34 cellular contexts compared by ENCODE assay signal in the genomic region with DNA sequence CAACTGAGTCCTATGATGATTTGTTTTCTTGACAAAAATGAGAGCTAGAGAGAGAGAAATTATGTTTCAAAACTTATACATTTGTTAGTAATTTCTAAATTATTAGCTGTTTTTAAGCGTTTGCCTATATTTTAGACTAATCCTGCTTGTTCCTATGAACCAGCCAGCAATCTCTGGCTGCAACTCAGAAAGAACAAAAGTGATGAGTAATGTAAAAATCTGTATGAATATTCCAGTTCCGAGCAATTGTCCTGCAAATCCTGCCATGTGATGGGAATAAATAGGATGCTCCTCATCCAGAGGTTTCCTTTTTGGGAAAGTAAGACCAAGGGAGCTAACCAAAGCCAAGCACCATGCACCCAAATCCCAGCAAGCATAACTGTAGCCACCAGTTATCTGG.
DNase-seq lines count a peak whose midpoint lies in the region; ATAC-seq, FAIRE-seq and TF ChIP-seq lines count a peak whose summit lies in the region.
"Had no signal": no experiment of that assay in that cellular context is flagged by ENCODE, and none has a peak within 500 bp of the region (broad histone marks: within the 10 kb centered on the region; RNA-seq: fewer than 3 reads in every experiment).

No MANE protein-coding gene starts in this region.

- H2AK9ac ChIP-seq in IMR-90 (replicated peaks; ENCODE audit: low read depth, low read length, poor library complexity), result no peak overlapping the region

- POLR2A ChIA-PET in HepG2 (lab: Yijun Ruan, JAX) (no interaction called here), A549 (lab: Yijun Ruan, JAX) (no interaction called here), IMR-90 (lab: Charles Lee; ENCODE audit: unreplicated experiment) (no interaction called here)

- TF ChIP-seq CTCF in HepG2 (CRISPR knock-in tag; IDR thresholded peaks at IDR 0.05), result no peak
- TF ChIP-seq CTCF in right lobe of liver (IDR thresholded peaks at IDR 0.05), result no peak
- no peak for TF ChIP-seq CTCF in A549 (IDR thresholded peaks at IDR 0.05)
- TF ChIP-seq CTCF in IMR-90 (conservative IDR thresholded peaks at IDR 0.05; ENCODE audit: low read depth, low read length), result no peak

- H3K27me3 Mint-ChIP-seq in effector memory CD8-positive, alpha-beta T cell, result no peaks in the 10 kb centered on the region
- H3K27me3 Mint-ChIP-seq: B cell; CD4-positive, alpha-beta memory T cell; CD4-positive, alpha-beta T cell; CD4-positive, CD25-positive, alpha-beta regulatory T cell; CD8-positive, alpha-beta memory T cell had no signal

- no peak overlapping the region for H2AFZ ChIP-seq in HepG2 (ENCODE audit: low read length)
- no peak overlapping the region for H2AFZ ChIP-seq in IMR-90 (replicated peaks; ENCODE audit: low read length, poor library complexity)

- BruUV-seq in HepG2 (replicated peaks; lab: Mats Ljungman, UMichigan), result no TSS peak
- no TSS peak for BruUV-seq in IMR-90 (replicated peaks; lab: Mats Ljungman, UMichigan)

- no peak overlapping the region for H4K91ac ChIP-seq in IMR-90 (ENCODE audit: insufficient read depth, low read depth, low read length)

- H3K23ac ChIP-seq in IMR-90 (ENCODE audit: low read depth, low read length), result no peak overlapping the region

- in situ Hi-C loops in HepG2 (cut with HindIII; ENCODE audit: extremely low pct_ligation_motif_present, low pct_unique_long_range_greater_than_20kb) (no loop called here), IMR-90 (cut with MboI; ENCODE audit: low sequenced_read_pairs) (no loop called here)

- H3K9me3 ChIP-seq in HepG2 (ENCODE audit: low read length) (no peaks in the 10 kb centered on the region), right lobe of liver (no peaks in the 10 kb centered on the region), A549 (no peaks in the 10 kb centered on the region), IMR-90 (ENCODE audit: control insufficient read depth, insufficient read depth, low read length) (no peaks in the 10 kb centered on the region)
- H3K9me3 ChIP-seq: BE2C, Caco-2 had no signal

- H3K36me3 Mint-ChIP-seq in effector memory CD8-positive, alpha-beta T cell (ENCODE audit: insufficient read depth), result no peaks in the 10 kb centered on the region
- H3K36me3 Mint-ChIP-seq: CD14-positive monocyte; CD4-positive, alpha-beta memory T cell; CD4-positive, CD25-positive, alpha-beta regulatory T cell; CD8-positive, alpha-beta memory T cell; CD8-positive, alpha-beta T cell had no signal

- no peaks in the 10 kb centered on the region; the same call in 1 of the 2 replicates for H4K20me1 ChIP-seq in HepG2 (ENCODE audit: insufficient read depth, low read length)
- H4K20me1 ChIP-seq in IMR-90 (ENCODE audit: insufficient read depth, low read length), result no peaks in the 10 kb centered on the region
- H4K20me1 ChIP-seq: BLaER1; BLaER1 treated with 17β-estradiol and CSF1 and Interleukin-3, amounts not matched to agents 10 nM and 100 nM had no signal

- peaks cover 4% of the 10 kb centered on the region; the same call in 1 of the 2 replicates for H3K4me1 ChIP-seq in HepG2 (ENCODE audit: insufficient read depth, low read length)
- H3K4me1 ChIP-seq in right lobe of liver, result no peaks in the 10 kb centered on the region
- no peaks in the 10 kb centered on the region for H3K4me1 ChIP-seq in A549
- no peaks in the 10 kb centered on the region for H3K4me1 ChIP-seq in IMR-90 (ENCODE audit: control insufficient read depth, insufficient read depth, low read length)
- H3K4me1 ChIP-seq: BE2C; BLaER1; BLaER1 treated with 17β-estradiol and CSF1 and Interleukin-3, amounts not matched to agents 10 nM and 100 nM; Caco-2 had no signal

- peaks cover 26% of the 10 kb centered on the region for H3K79me2 ChIP-seq in HepG2 (ENCODE audit: insufficient read depth, low read length)

- H3K4me3 ChIP-seq in HepG2 (replicated peaks in 1 of 3; ENCODE audit: insufficient read depth in 1 of 3, low read depth in 2 of 3, low read length in 3 of 3) (no peak overlapping the region), right lobe of liver (no peak overlapping the region), A549 (no peak overlapping the region), IMR-90 (ENCODE audit: insufficient read depth, low read depth, low read length) (no peak overlapping the region)
- H3K4me3 ChIP-seq: BLaER1; BLaER1 treated with 17β-estradiol and CSF1 and Interleukin-3, amounts not matched to agents 10 nM and 100 nM had no signal

- H3K27me3 ChIP-seq in HepG2 (ENCODE audit: control insufficient read depth in 1 of 2, insufficient read depth in 2 of 2, low read length in 2 of 2), result no peaks in the 10 kb centered on the region
- no peaks in the 10 kb centered on the region for H3K27me3 ChIP-seq in right lobe of liver
- H3K27me3 ChIP-seq in IMR-90 (ENCODE audit: control insufficient read depth, insufficient read depth, low read length), result no peaks in the 10 kb centered on the region
- H3K27me3 ChIP-seq: BE2C; BLaER1; BLaER1 treated with 17β-estradiol and CSF1 and Interleukin-3, amounts not matched to agents 10 nM and 100 nM had no signal

- no peak overlapping the region for H2AK5ac ChIP-seq in IMR-90 (ENCODE audit: low read depth, low read length)

- H3K27ac Mint-ChIP-seq in effector memory CD8-positive, alpha-beta T cell, result no peak overlapping the region
- H3K27ac Mint-ChIP-seq: B cell; CD14-positive monocyte; CD4-positive, alpha-beta memory T cell; CD4-positive, alpha-beta T cell; CD4-positive, CD25-positive, alpha-beta regulatory T cell; CD8-positive, alpha-beta memory T cell; CD8-positive, alpha-beta T cell had no signal

- H3K79me1 ChIP-seq in IMR-90 (ENCODE audit: low read depth in 1 of 2, low read length in 2 of 2), result no peaks in the 10 kb centered on the region

- H3K9me3 Mint-ChIP-seq in effector memory CD8-positive, alpha-beta T cell, result peaks cover 0 to 6% of the 10 kb centered on the region in 2 donors
- H3K9me3 Mint-ChIP-seq: CD4-positive, alpha-beta T cell; CD8-positive, alpha-beta T cell had no signal

- no peak overlapping the region for H3K27ac ChIP-seq in HepG2 (ENCODE audit: extremely low read length, insufficient read depth, low read length)
- no peak overlapping the region for H3K27ac ChIP-seq in right lobe of liver
- H3K27ac ChIP-seq in A549, result no peak overlapping the region
- H3K27ac ChIP-seq in IMR-90 (ENCODE audit: insufficient read depth, low read length), result no peak overlapping the region
- H3K27ac ChIP-seq: 22Rv1; BLaER1; BLaER1 treated with 17β-estradiol and CSF1 and Interleukin-3, amounts not matched to agents 10 nM and 100 nM; C4-2B had no signal

- CTCF ChIA-PET in HepG2 (lab: Yijun Ruan, JAX; ENCODE audit: low intra/inter-chr PET ratio, low total read pairs), result no interaction called here
- CTCF ChIA-PET in A549 (lab: Yijun Ruan, JAX), result no interaction called here
- CTCF ChIA-PET in IMR-90 (lab: Yijun Ruan, JAX), result no interaction called here

- TF ChIP-seq POLR2A in HepG2 (IDR thresholded peaks at IDR 0.05; ENCODE audit: insufficient read depth in 1 of 2, low read depth in 2 of 2, low read length in 2 of 2) (no peak), right lobe of liver (IDR thresholded peaks at IDR 0.05) (no peak), A549 (IDR thresholded peaks at IDR 0.05; ENCODE audit: low read length) (no peak), IMR-90 (IDR thresholded peaks at IDR 0.05; ENCODE audit: low read depth, low read length) (no peak)

- H2BK15ac ChIP-seq in IMR-90 (ENCODE audit: low read depth, low read length), result no peak overlapping the region

- H3K9me1 ChIP-seq in IMR-90 (ENCODE audit: insufficient read depth, low read length), result no peaks in the 10 kb centered on the region

- H3K4ac ChIP-seq in IMR-90 (ENCODE audit: low read depth, low read length), result no peak overlapping the region

- intact Hi-C loops in HepG2 (cut with micrococcal nuclease; ENCODE audit: unreplicated experiment), result loop anchor here (5.0 kb wide), 3 partner anchors 77 to 217 kb away; no protein-coding TSS in a partner anchor
- intact Hi-C loops in right lobe of liver (cut with DNase I), result no loop called here
- intact Hi-C loops in IMR-90 (cut with micrococcal nuclease), result no loop called here

- no peak overlapping the region for H2BK20ac ChIP-seq in IMR-90 (ENCODE audit: low read depth, low read length)

- dilution Hi-C loops in IMR-90 (cut with HindIII; ENCODE audit: low sequenced_read_pairs, unreplicated experiment), result no loop called here

- DNase-seq in HepG2 (ENCODE audit: low spot score) (no peak), right lobe of liver (no peak), A549 (ENCODE audit: low read depth in 1 of 2, low spot score in 1 of 2) (no peak), IMR-90 (no peak)
- DNase-seq in effector memory CD8-positive, alpha-beta T cell, result no peak
- DNase-seq: 8988T; ACHN; AML-193; BE2C; C1 segment of cervical spinal cord; Caco-2; Calu3; CD4-positive, alpha-beta memory T cell; CD4-positive, alpha-beta T cell; CD4-positive, CD25-positive, alpha-beta regulatory T cell; CD8-positive, alpha-beta memory T cell; CD8-positive, alpha-beta T cell; COR-L47; DMS 273 treated with DMSO at 0.1 percent for 48 hours; DMS153; DMS53; DMS79; DMS79 treated with DMSO at 0.1 percent for 48 hours; DND-41; EL had no signal

- TF ChIP-seq RAD21 in HepG2 (CRISPR knock-in tag; IDR thresholded peaks at IDR 0.05) (no peak), A549 (conservative IDR thresholded peaks at IDR 0.05 in 1 of 2, IDR thresholded peaks at IDR 0.05 in 1 of 2) (no peak), IMR-90 (IDR thresholded peaks at IDR 0.05; ENCODE audit: low read length) (no peak)

- no peak overlapping the region for H2BK5ac ChIP-seq in IMR-90 (ENCODE audit: low read depth, low read length, poor library complexity, severe bottlenecking)

- no peak for FAIRE-seq in HepG2 (lab: Jason Lieb, UNC)
- no peak for FAIRE-seq in A549 (lab: Jason Lieb, UNC)
- FAIRE-seq: A204.1, D721Med had no signal

- no peak overlapping the region for H3K56ac ChIP-seq in IMR-90 (ENCODE audit: extremely low read depth, insufficient read depth, low read length)

- no peak overlapping the region for H3K18ac ChIP-seq in IMR-90 (ENCODE audit: low read depth, low read length)

- H3K9ac ChIP-seq in HepG2 (ENCODE audit: insufficient read depth, low read depth, low read length), result no peak overlapping the region
- H3K9ac ChIP-seq in IMR-90 (ENCODE audit: low read depth, low read length), result no peak overlapping the region
- H3K9ac ChIP-seq: BLaER1; BLaER1 treated with 17β-estradiol and CSF1 and Interleukin-3, amounts not matched to agents 10 nM and 100 nM had no signal

- no peak overlapping the region for H4K5ac ChIP-seq in IMR-90 (ENCODE audit: low read depth, low read length)

- no peak overlapping the region for H3K14ac ChIP-seq in IMR-90 (replicated peaks; ENCODE audit: low read depth, low read length)

- no peak for TF ChIP-seq EP300 in HepG2 (IDR thresholded peaks at IDR 0.05; ENCODE audit: low read depth in 2 of 2, low read length in 2 of 2)
- TF ChIP-seq EP300 in HepG2 (CRISPR knock-in tag; IDR thresholded peaks at IDR 0.05; ENCODE audit: borderline replicate concordance), result no peak
- TF ChIP-seq EP300 in A549 (IDR thresholded peaks at IDR 0.05), result no peak

- 64% methylated on average over 2 of the region's 2 CpGs for WGBS in HepG2 (ENCODE audit: low lambda C conversion rate)
- WGBS in right lobe of liver (ENCODE audit: insufficient coverage, low coverage, low lambda C conversion rate, missing lambda C conversion rate), result 70% methylated on average over 2 of the region's 2 CpGs
- WGBS in A549 (ENCODE audit: missing lambda C conversion rate), result 64% methylated on average over 2 of the region's 2 CpGs
- no CpG with 5 or more reads among the region's 2 CpGs for WGBS in IMR-90 (ENCODE audit: extremely low coverage in 2 of 2, insufficient read length in 1 of 2), 2 experiments

- no peak for ATAC-seq in HepG2
- no peak for ATAC-seq in right lobe of liver
- ATAC-seq in A549, result no peak
- ATAC-seq in IMR-90 (ENCODE audit: low read depth), result no peak
- no peak for ATAC-seq in effector memory CD8-positive, alpha-beta T cell (replicated peaks)
- ATAC-seq in HG02759 (IDR thresholded peaks at IDR 0.05; ENCODE audit: unreplicated experiment), result no peak
- ATAC-seq: CD8-positive, alpha-beta T cell had no signal

- peaks cover 0 to 3% of the 10 kb centered on the region in 2 donors for H3K4me1 Mint-ChIP-seq in effector memory CD8-positive, alpha-beta T cell (ENCODE audit: low read depth in 2 of 2)
- H3K4me1 Mint-ChIP-seq: B cell; CD14-positive monocyte; CD4-positive, alpha-beta memory T cell; CD4-positive, CD25-positive, alpha-beta regulatory T cell; CD8-positive, alpha-beta memory T cell had no signal

- no peak overlapping the region for H3K4me3 Mint-ChIP-seq in effector memory CD8-positive, alpha-beta T cell
- H3K4me3 Mint-ChIP-seq: B cell; CD14-positive monocyte; CD4-positive, alpha-beta memory T cell; CD4-positive, alpha-beta T cell; CD4-positive, CD25-positive, alpha-beta regulatory T cell; CD8-positive, alpha-beta memory T cell; CD8-positive, alpha-beta T cell had no signal

- no peak overlapping the region for H4K8ac ChIP-seq in IMR-90 (ENCODE audit: low read depth in 2 of 2, low read length in 2 of 2)

- no peak overlapping the region for H2BK120ac ChIP-seq in IMR-90 (ENCODE audit: low read depth, low read length)

- H3K4me2 ChIP-seq in HepG2 (ENCODE audit: low read depth, low read length) (no peak overlapping the region), A549 (no peak overlapping the region), IMR-90 (ENCODE audit: low read depth, low read length) (no peak overlapping the region)
- H3K4me2 ChIP-seq: BLaER1; BLaER1 treated with 17β-estradiol and CSF1 and Interleukin-3, amounts not matched to agents 10 nM and 100 nM had no signal

- H3K36me3 ChIP-seq in HepG2 (replicated peaks in 1 of 2; ENCODE audit: control insufficient read depth in 1 of 2, insufficient read depth in 2 of 2, low read length in 2 of 2) (peaks cover 3 to 12% of the 10 kb centered on the region in 2 experiments; a peak in 2 of 5 replicates), right lobe of liver (no peaks in the 10 kb centered on the region), IMR-90 (ENCODE audit: control insufficient read depth, insufficient read depth, low read length) (no peaks in the 10 kb centered on the region)
- H3K36me3 ChIP-seq: BE2C; BLaER1; BLaER1 treated with 17β-estradiol and CSF1 and Interleukin-3, amounts not matched to agents 10 nM and 100 nM had no signal
